In the genomic region with DNA sequence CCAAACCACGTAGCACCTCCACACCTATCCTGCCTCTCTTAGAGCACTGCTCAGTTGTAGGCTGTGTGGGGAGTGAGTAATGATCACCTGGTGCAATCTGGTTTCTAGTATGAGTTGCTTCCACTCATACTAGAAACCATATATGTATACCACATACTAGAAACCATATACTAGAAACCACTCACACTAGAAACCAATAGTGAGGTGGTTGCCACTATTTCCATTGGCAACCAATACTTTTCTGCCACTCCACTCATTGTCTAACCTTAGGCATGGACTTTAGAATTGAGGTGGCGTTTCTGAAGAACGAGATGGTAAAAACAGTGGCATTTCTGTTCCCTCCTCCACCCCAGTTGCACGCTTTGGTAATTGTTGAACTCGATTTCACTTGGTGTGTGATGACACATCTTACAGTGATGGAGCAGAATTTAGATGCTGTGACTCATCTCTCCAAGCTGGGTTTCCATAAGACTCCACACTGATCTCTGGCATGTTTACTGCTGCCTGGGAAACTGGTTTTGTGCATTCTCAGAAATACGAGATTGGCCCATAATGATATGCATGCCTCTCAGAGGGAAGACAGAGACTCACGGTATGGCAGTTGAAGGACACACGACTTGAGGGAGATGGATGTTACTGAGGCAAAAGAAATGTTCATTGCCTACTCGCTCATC, we compare ENCODE assay signal across 8 cellular contexts.
A peak's percentile ranks its signal among the peaks of the same experiment; 100 is the strongest.
DNase-seq lines count a peak whose midpoint lies in the region; ATAC-seq and TF ChIP-seq lines count a peak whose summit lies in the region.

No MANE protein-coding gene starts in this region.

- peak overlapping the region; percentile 86 for H3K27ac ChIP-seq in epithelial cell of prostate

- H3K4me3 ChIP-seq in BE2C (ENCODE audit: low read depth, low read length), result no peak overlapping the region

- no peaks in the 10 kb centered on the region for H3K9me3 ChIP-seq in BE2C

- peak; percentile 97 for ATAC-seq in GM18498 (IDR thresholded peaks at IDR 0.05; ENCODE audit: unreplicated experiment)
- peak; percentile 93 for ATAC-seq in GM21529 (IDR thresholded peaks at IDR 0.05; ENCODE audit: unreplicated experiment)
- no peak for ATAC-seq in left ventricle myocardium superior

- peak; percentile 27 for DNase-seq in HK-2 (ENCODE audit: unreplicated experiment)
- peak; percentile 85 for DNase-seq in epithelial cell of prostate (ENCODE audit: low read depth, low spot score)
- DNase-seq in retina, result no peak
- DNase-seq in NCI-H187 (lab: John Stamatoyannopoulos, UW), result no peak
- DNase-seq in left ventricle myocardium superior, result no peak
- DNase-seq in BE2C, result no peak

- no peaks in the 10 kb centered on the region for H3K27me3 ChIP-seq in BE2C

- H3K36me3 ChIP-seq in BE2C, result no peaks in the 10 kb centered on the region

- intact Hi-C loops in left ventricle myocardium superior (cut with micrococcal nuclease), result no loop called here

- no peaks in the 10 kb centered on the region for H3K4me1 ChIP-seq in BE2C

- TF ChIP-seq CTCF in BE2C (IDR thresholded peaks at IDR 0.05; ENCODE audit: low read depth, low read length), result no peak

Comparison
In these comparisons a context has a peak if more than half of its experiments do, and no peak if none do; other contexts are left out.
1. DNase-seq: peak in HK-2 (single experiment) and epithelial cell of prostate (single experiment); none in retina (single experiment), NCI-H187 (0 of 2), left ventricle myocardium superior (single experiment) and BE2C (single experiment).